In genomic region chr17:78745407-78746088, GRCh38 we compare ENCODE assay signal across 2 cellular contexts.
TF ChIP-seq lines count a peak whose summit lies in the region.

No MANE protein-coding gene starts in this region.

TF ChIP-seq in GM12878, 131 proteins besides CTCF, POLR2A, EP300 and RAD21 (continued from another document):
- peak; percentile 45; the same call in 1 of the 2 replicates for TF ChIP-seq SMC3 (IDR thresholded peaks at IDR 0.05; ENCODE audit: borderline replicate concordance, low read length)
- no peak for TF ChIP-seq ZNF207 (IDR thresholded peaks at IDR 0.05; ENCODE audit: borderline replicate concordance)
- TF ChIP-seq, protein P1, sequence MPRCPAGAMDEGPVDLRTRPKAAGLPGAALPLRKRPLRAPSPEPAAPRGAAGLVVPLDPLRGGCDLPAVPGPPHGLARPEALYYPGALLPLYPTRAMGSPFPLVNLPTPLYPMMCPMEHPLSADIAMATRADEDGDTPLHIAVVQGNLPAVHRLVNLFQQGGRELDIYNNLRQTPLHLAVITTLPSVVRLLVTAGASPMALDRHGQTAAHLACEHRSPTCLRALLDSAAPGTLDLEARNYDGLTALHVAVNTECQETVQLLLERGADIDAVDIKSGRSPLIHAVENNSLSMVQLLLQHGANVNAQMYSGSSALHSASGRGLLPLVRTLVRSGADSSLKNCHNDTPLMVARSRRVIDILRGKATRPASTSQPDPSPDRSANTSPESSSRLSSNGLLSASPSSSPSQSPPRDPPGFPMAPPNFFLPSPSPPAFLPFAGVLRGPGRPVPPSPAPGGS (IDR thresholded peaks at IDR 0.05; ENCODE audit: borderline replicate concordance, insufficient read depth, low read depth, low read length, poor library complexity, severe bottlenecking): no peak
- no peak for TF ChIP-seq NR2F1 (conservative IDR thresholded peaks at IDR 0.05)
- TF ChIP-seq YBX1 (IDR thresholded peaks at IDR 0.05): no peak
- no peak for TF ChIP-seq WRNIP1 (IDR thresholded peaks at IDR 0.05; ENCODE audit: borderline replicate concordance, low read depth, low read length)
- no peak for TF ChIP-seq IRF4 (IDR thresholded peaks at IDR 0.05; ENCODE audit: low read depth, low read length)

TF ChIP-seq in HepG2, 621 proteins besides CTCF, POLR2A, EP300 and RAD21 (continued from another document and continues in another):
- TF ChIP-seq, protein P2, sequence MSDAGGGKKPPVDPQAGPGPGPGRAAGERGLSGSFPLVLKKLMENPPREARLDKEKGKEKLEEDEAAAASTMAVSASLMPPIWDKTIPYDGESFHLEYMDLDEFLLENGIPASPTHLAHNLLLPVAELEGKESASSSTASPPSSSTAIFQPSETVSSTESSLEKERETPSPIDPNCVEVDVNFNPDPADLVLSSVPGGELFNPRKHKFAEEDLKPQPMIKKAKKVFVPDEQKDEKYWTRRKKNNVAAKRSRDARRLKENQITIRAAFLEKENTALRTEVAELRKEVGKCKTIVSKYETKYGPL (CRISPR knock-in tag; IDR thresholded peaks at IDR 0.05): no peak
- no peak for TF ChIP-seq NKX3-1 (CRISPR knock-in tag; IDR thresholded peaks at IDR 0.05)
- TF ChIP-seq EEA1 (CRISPR knock-in tag; IDR thresholded peaks at IDR 0.05; ENCODE audit: borderline replicate concordance): no peak
- 0 out of 2 replicates have a peak, but pooled peaks have one; percentile 31 for TF ChIP-seq SP140L (CRISPR knock-in tag; IDR thresholded peaks at IDR 0.05; ENCODE audit: borderline replicate concordance)
- 0 out of 2 replicates have a peak, but pooled peaks have one; percentile 40 for TF ChIP-seq ZNF747 (CRISPR knock-in tag; IDR thresholded peaks at IDR 0.05; ENCODE audit: borderline replicate concordance)
- TF ChIP-seq, protein P3, sequence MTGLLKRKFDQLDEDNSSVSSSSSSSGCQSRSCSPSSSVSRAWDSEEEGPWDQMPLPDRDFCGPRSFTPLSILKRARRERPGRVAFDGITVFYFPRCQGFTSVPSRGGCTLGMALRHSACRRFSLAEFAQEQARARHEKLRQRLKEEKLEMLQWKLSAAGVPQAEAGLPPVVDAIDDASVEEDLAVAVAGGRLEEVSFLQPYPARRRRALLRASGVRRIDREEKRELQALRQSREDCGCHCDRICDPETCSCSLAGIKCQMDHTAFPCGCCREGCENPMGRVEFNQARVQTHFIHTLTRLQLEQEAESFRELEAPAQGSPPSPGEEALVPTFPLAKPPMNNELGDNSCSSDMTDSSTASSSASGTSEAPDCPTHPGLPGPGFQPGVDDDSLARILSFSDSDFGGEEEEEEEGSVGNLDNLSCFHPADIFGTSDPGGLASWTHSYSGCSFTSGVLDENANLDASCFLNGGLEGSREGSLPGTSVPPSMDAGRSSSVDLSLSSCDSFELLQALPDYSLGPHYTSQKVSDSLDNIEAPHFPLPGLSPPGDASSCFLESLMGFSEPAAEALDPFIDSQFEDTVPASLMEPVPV (CRISPR knock-in tag; IDR thresholded peaks at IDR 0.05): 0 out of 2 replicates have a peak, but pooled peaks have one; percentile 18
- TF ChIP-seq YEATS2 (CRISPR knock-in tag; IDR thresholded peaks at IDR 0.05; ENCODE audit: borderline replicate concordance): peak; percentile 41; the same call in 1 of the 2 replicates
- TF ChIP-seq SOX5 (CRISPR knock-in tag; IDR thresholded peaks at IDR 0.05; ENCODE audit: borderline replicate concordance): peak; percentile 17; the same call in 1 of the 2 replicates
- no peak for TF ChIP-seq HBP1 (CRISPR knock-in tag; IDR thresholded peaks at IDR 0.05; ENCODE audit: low read depth)
- no peak for TF ChIP-seq FOXP4 (CRISPR knock-in tag; IDR thresholded peaks at IDR 0.05)
- peak; percentile 39 for TF ChIP-seq SMC3 (IDR thresholded peaks at IDR 0.05; ENCODE audit: low read length)
- TF ChIP-seq SALL1 (CRISPR knock-in tag; IDR thresholded peaks at IDR 0.05): peak; percentile 20; the same call in 1 of the 2 replicates
- TF ChIP-seq HOMEZ (CRISPR knock-in tag; IDR thresholded peaks at IDR 0.05; ENCODE audit: low read depth): 0 out of 2 replicates have a peak, but pooled peaks have one; percentile 12
- TF ChIP-seq ZNF552 (CRISPR knock-in tag; IDR thresholded peaks at IDR 0.05; ENCODE audit: borderline replicate concordance): no peak
- peak; percentile 27; the same call in 1 of the 2 replicates for TF ChIP-seq TARDBP (CRISPR knock-in tag; IDR thresholded peaks at IDR 0.05)
- TF ChIP-seq CHCHD3 (CRISPR knock-in tag; IDR thresholded peaks at IDR 0.05): no peak
- 0 out of 2 replicates have a peak, but pooled peaks have one; percentile 35 for TF ChIP-seq REPIN1 (CRISPR knock-in tag; IDR thresholded peaks at IDR 0.05; ENCODE audit: borderline replicate concordance, low read depth)
- TF ChIP-seq, protein P4, sequence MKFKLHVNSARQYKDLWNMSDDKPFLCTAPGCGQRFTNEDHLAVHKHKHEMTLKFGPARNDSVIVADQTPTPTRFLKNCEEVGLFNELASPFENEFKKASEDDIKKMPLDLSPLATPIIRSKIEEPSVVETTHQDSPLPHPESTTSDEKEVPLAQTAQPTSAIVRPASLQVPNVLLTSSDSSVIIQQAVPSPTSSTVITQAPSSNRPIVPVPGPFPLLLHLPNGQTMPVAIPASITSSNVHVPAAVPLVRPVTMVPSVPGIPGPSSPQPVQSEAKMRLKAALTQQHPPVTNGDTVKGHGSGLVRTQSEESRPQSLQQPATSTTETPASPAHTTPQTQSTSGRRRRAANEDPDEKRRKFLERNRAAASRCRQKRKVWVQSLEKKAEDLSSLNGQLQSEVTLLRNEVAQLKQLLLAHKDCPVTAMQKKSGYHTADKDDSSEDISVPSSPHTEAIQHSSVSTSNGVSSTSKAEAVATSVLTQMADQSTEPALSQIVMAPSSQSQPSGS (CRISPR knock-in tag; IDR thresholded peaks at IDR 0.05): 0 out of 2 replicates have a peak, but pooled peaks have one; percentile 15
- TF ChIP-seq ZNF282 (IDR thresholded peaks at IDR 0.05; ENCODE audit: partially characterized antibody): no peak
- 0 out of 4 replicates have a peak, but pooled peaks of 1 of the 2 experiments have one; percentile 27 for TF ChIP-seq ATF4 (CRISPR knock-in tag; IDR thresholded peaks at IDR 0.05)
- 0 out of 2 replicates have a peak, but pooled peaks have one; percentile 30 for TF ChIP-seq GLI4 (CRISPR knock-in tag; IDR thresholded peaks at IDR 0.05; ENCODE audit: borderline replicate concordance)
- TF ChIP-seq, protein P5, sequence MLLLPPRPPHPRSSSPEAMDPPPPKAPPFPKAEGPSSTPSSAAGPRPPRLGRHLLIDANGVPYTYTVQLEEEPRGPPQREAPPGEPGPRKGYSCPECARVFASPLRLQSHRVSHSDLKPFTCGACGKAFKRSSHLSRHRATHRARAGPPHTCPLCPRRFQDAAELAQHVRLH (CRISPR knock-in tag; IDR thresholded peaks at IDR 0.05; ENCODE audit: borderline replicate concordance, low read depth): peak; percentile 56; the same call in 1 of the 2 replicates
- TF ChIP-seq ZBTB4 (CRISPR knock-in tag; IDR thresholded peaks at IDR 0.05; ENCODE audit: borderline replicate concordance): no peak
- TF ChIP-seq, protein P6, sequence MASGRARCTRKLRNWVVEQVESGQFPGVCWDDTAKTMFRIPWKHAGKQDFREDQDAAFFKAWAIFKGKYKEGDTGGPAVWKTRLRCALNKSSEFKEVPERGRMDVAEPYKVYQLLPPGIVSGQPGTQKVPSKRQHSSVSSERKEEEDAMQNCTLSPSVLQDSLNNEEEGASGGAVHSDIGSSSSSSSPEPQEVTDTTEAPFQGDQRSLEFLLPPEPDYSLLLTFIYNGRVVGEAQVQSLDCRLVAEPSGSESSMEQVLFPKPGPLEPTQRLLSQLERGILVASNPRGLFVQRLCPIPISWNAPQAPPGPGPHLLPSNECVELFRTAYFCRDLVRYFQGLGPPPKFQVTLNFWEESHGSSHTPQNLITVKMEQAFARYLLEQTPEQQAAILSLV (CRISPR knock-in tag; IDR thresholded peaks at IDR 0.05; ENCODE audit: borderline replicate concordance): no peak
- TF ChIP-seq ZNF136 (CRISPR knock-in tag; IDR thresholded peaks at IDR 0.05; ENCODE audit: low read depth): 0 out of 2 replicates have a peak, but pooled peaks have one; percentile 72
- 0 out of 2 replicates have a peak, but pooled peaks have one; percentile 42 for TF ChIP-seq SNAPC5 (CRISPR knock-in tag; IDR thresholded peaks at IDR 0.05; ENCODE audit: borderline replicate concordance)
- peak; percentile 52; the same call in 1 of the 2 replicates for TF ChIP-seq ARID3A (IDR thresholded peaks at IDR 0.05; ENCODE audit: low read depth, low read length)
- TF ChIP-seq ZNF292 (CRISPR knock-in tag; IDR thresholded peaks at IDR 0.05; ENCODE audit: borderline replicate concordance, low read depth): no peak
